Comparison of ENCODE assay signal across 2 cellular contexts in genomic region chr18:45775726-45776125, GRCh38.
TF ChIP-seq lines count a peak whose summit lies in the region.

No MANE protein-coding gene starts in this region.

TF ChIP-seq in liver, 16 proteins besides CTCF, POLR2A, EP300 and RAD21 (continued from another document):
- TF ChIP-seq ZBTB33 (IDR thresholded peaks at IDR 0.05) (no peak), YY1 (IDR thresholded peaks at IDR 0.05) (no peak), TAF1 (conservative IDR thresholded peaks at IDR 0.05) (no peak), MAX (IDR thresholded peaks at IDR 0.05) (no peak), EGR1 (IDR thresholded peaks at IDR 0.05; ENCODE audit: low read depth in 2 of 2) (no peak)
TF ChIP-seq in liver: peak in this region for 0.

TF ChIP-seq in HepG2, 621 proteins besides CTCF, POLR2A, EP300 and RAD21:
- TF ChIP-seq ZBTB2 (CRISPR knock-in tag; IDR thresholded peaks at IDR 0.05; ENCODE audit: low read depth) (no peak), ZBTB8A (CRISPR knock-in tag; IDR thresholded peaks at IDR 0.05; ENCODE audit: borderline replicate concordance, low read depth) (no peak), BRD4 (CRISPR knock-in tag; IDR thresholded peaks at IDR 0.05) (no peak)
